12 cellular contexts compared by ENCODE assay signal in the genomic region with DNA sequence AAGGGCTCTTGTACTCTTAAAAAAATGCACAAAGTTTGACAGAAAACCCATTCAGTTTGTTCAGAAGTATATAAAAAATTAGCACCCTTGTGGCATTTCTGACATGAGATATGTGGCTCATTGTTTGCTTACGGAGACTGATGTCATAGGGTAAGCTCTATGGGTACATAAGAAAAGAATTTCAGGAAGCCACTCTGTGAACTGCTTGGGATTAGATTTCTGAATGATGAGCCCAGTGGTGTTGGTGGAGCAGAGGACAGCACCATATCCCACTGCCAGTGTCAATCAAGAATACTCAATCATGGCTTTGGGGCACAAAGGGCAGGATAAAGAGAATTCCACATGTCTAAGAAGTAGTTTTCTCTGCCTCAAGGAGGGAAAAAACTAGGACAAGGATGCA.
DNase-seq lines count a peak whose midpoint lies in the region; ATAC-seq, FAIRE-seq and TF ChIP-seq lines count a peak whose summit lies in the region.
"Had no signal": no experiment of that assay in that cellular context is flagged by ENCODE, and none has a peak within 500 bp of the region (broad histone marks: within the 10 kb centered on the region; RNA-seq: fewer than 3 reads in every experiment).

No MANE protein-coding gene starts in this region.

- no peaks in the 10 kb centered on the region for H3K4me1 ChIP-seq in left lung

- H3K27me3 ChIP-seq in left lung, result no peaks in the 10 kb centered on the region

- in situ Hi-C loops in GM13977 (cut with MboI; ENCODE audit: low pct_unique_long_range_greater_than_20kb, low sequenced_read_pairs, unreplicated experiment), result no loop called here

- no peak for TF ChIP-seq CTCF in cardiac fibroblast (IDR thresholded peaks at IDR 0.05; ENCODE audit: low read depth, low read length)
- TF ChIP-seq CTCF in left lung (IDR thresholded peaks at IDR 0.05), result no peak
- TF ChIP-seq CTCF in GM13977 (IDR thresholded peaks at IDR 0.05; ENCODE audit: extremely low read depth, insufficient read depth, missing control alignments), result no peak

- ATAC-seq in left lung (peak; percentile 64), GM21360 (IDR thresholded peaks at IDR 0.05; ENCODE audit: unreplicated experiment) (no peak)
- ATAC-seq: sciatic nerve had no signal

- DNase-seq in LHCN-M2 (ENCODE audit: low read depth), result peak; percentile 97
- peak; percentile 41 to 69 for DNase-seq in cardiac fibroblast (ENCODE audit: low read depth in 2 of 2)
- DNase-seq in left lung, result no peak
- peak; percentile 48 for DNase-seq in urothelium cell line (ENCODE audit: low spot score)
- DNase-seq in middle frontal gyrus (ENCODE audit: extremely low spot score, low spot score), result no peak
- DNase-seq in NCI-H2227 treated with DMSO at 0.1 percent for 48 hours (lab: John Stamatoyannopoulos, UW), result no peak
- DNase-seq in GM13977 (ENCODE audit: low spot score), result no peak
- DNase-seq: activated CD4-positive, alpha-beta T cell treated with anti-CD3 and anti-CD28 coated beads for 1 hour; activated T-cell treated with anti-CD3 and anti-CD28 coated beads, Interleukin-2, amount 50 U/mL, for 24 hours; NCI-H1930 had no signal

- intact Hi-C loops in left lung (cut with DNase I), result no loop called here

- H3K9me3 ChIP-seq in left lung, result no peaks in the 10 kb centered on the region

- H3K4me3 ChIP-seq in cardiac fibroblast (replicated peaks in 1 of 2; ENCODE audit: low read depth in 2 of 2, low read length in 2 of 2) (no peak overlapping the region), left lung (no peak overlapping the region)

- FAIRE-seq in urothelium cell line (lab: Jason Lieb, UNC), result no peak

- H3K36me3 ChIP-seq in left lung, result no peaks in the 10 kb centered on the region

- no peak overlapping the region for H3K27ac ChIP-seq in left lung

Comparison
In these comparisons a context has a peak if more than half of its experiments do, and no peak if none do; other contexts are left out.
1. DNase-seq: peak in LHCN-M2 (single experiment), cardiac fibroblast (2 of 2) and urothelium cell line (single experiment); none in left lung (0 of 2), middle frontal gyrus (single experiment), NCI-H2227 treated with DMSO at 0.1 percent for 48 hours (single experiment) and GM13977 (single experiment).